8 cellular contexts compared by ENCODE assay signal in the genomic region with DNA sequence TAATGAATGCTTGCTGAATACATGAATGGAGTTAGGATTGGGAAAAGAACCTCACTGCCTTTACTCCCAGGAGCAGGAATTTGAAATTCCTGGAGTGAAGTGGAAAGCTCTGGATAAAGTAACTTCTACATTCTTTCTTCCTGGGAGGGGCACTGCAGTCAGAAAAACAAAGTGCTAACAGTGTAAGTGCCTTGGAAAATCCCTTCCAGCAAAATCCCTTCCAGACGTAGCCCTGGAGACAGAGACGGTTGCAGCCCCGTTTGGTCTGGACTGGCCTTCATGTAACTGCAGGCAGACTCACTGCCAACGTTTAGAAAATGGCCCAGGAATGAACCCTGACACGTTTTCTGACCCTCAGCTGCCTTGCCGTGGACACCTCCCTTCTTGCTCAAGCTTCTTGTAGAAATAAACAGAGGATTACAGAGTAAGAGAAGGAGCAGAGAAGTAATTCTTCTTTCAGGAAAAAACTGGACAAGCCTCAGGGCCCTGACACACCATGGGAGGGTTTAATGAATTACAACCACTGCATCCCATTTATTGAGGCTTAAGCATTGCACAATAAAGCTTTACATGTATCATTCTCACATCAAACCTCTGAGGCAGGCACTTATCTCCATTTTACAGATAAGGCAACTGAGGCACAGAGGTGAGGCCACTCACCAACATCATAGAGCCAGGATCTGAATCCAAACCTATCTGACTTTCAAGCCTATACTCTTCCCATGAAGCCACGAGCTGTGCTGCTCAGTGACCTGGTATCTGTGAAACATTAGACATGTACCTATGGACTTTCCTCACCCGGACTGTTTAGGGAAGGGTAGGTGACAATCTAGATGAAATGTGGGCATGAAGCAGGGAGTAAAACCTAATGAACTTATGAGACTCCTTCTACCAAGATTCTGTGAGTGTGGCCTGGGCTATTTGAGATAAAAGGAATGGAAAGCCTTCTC. TPM values are rescaled to one million over a fixed set of nuclear protein-coding genes. Genes with fewer than 3 reads are reported as not detected.
DNase-seq lines count a peak whose midpoint lies in the region; ATAC-seq, FAIRE-seq and TF ChIP-seq lines count a peak whose summit lies in the region.

No MANE protein-coding gene starts in this region.

- peak overlapping the region; percentile 96 to 100 (median 99) for H3K27ac Mint-ChIP-seq in immature natural killer cell

- H3K4me1 ChIP-seq in HCT116 (ENCODE audit: control insufficient read depth in 1 of 2, insufficient read depth in 2 of 2, low read length in 2 of 2) (peaks cover 67 to 78% of the 10 kb centered on the region in 2 experiments), adrenal gland (replicated peaks in 1 of 2) (peaks cover 59 to 77% of the 10 kb centered on the region in 2 donors), small intestine (ENCODE audit: control insufficient read depth in 2 of 2, insufficient read depth in 1 of 2, low read depth in 1 of 2, low read length in 1 of 2) (peaks cover 2 to 23% of the 10 kb centered on the region in 2 donors)

- no peaks in the 10 kb centered on the region for H3K27me3 ChIP-seq in HCT116 (ENCODE audit: insufficient read depth, low read length)
- no peaks in the 10 kb centered on the region for H3K27me3 ChIP-seq in adrenal gland
- no peaks in the 10 kb centered on the region for H3K27me3 ChIP-seq in small intestine (ENCODE audit: control insufficient read depth in 2 of 2, insufficient read depth in 2 of 2, low read length in 2 of 2)

- H3K79me2 ChIP-seq in HCT116 (ENCODE audit: insufficient read depth, low read length): peaks cover 90% of the 10 kb centered on the region

- peaks cover 18 to 59% (median 52%) of the 10 kb centered on the region in 3 donors for H3K27me3 Mint-ChIP-seq in immature natural killer cell (ENCODE audit: low read depth in 3 of 3)

- no peaks in the 10 kb centered on the region for H4K20me1 ChIP-seq in HCT116 (ENCODE audit: insufficient read depth)

- DNase-seq in HCT116 (ENCODE audit: low read depth, low spot score): no peak
- DNase-seq in adrenal gland: peak in 6 of 7 donors; percentile 54 to 79 (median 72)
- DNase-seq in immature natural killer cell: no peak
- peak; percentile 74 for DNase-seq in small intestine
- DNase-seq in T-helper 9 cell: no peak
- DNase-seq in HuH-7 (ENCODE audit: low spot score): no peak

- H3K4me1 Mint-ChIP-seq in immature natural killer cell: peaks cover 99 to 100% of the 10 kb centered on the region in 2 donors

- no peaks in the 10 kb centered on the region for H3K9me3 Mint-ChIP-seq in immature natural killer cell

- no peak overlapping the region for H2AFZ ChIP-seq in HCT116 (ENCODE audit: low read depth, low read length, poor library complexity, severe bottlenecking)

- CTCF ChIA-PET in HCT116 (lab: Charles Lee): interaction anchor here (1.2 to 2.4 kb wide), 3 partner anchors 24 to 56 kb away, joined by 3 to 7 read pairs (median 4); no protein-coding TSS in a partner anchor

- peak overlapping the region; percentile 29 to 90 (median 88) for H3K4me3 Mint-ChIP-seq in immature natural killer cell

- 21 to 35% (median 29%) methylated on average over 8 of the region's 8 CpGs for WGBS in adrenal gland, 4 donors
- WGBS in small intestine, 3 donors: 18 to 38% (median 37%) methylated on average over 8 of the region's 8 CpGs

- H3K36me3 Mint-ChIP-seq in immature natural killer cell: peaks cover 3 to 9% (median 4%) of the 10 kb centered on the region in 3 donors

- H3K36me3 ChIP-seq in HCT116 (ENCODE audit: control insufficient read depth in 1 of 2, insufficient read depth in 2 of 2, low read length in 2 of 2) (no peaks in the 10 kb centered on the region), adrenal gland (replicated peaks in 1 of 2) (no peaks in the 10 kb centered on the region), small intestine (ENCODE audit: control insufficient read depth in 2 of 2, insufficient read depth in 2 of 2, low read length in 2 of 2) (no peaks in the 10 kb centered on the region)

- H3K4me3 ChIP-seq in HCT116 (replicated peaks in 1 of 2; ENCODE audit: low read depth in 1 of 2, low read length in 2 of 2): peak overlapping the region in 1 of 2 experiments; percentile 51; a peak in 2 of 4 replicates
- no peak overlapping the region for H3K4me3 ChIP-seq in adrenal gland
- no peak overlapping the region for H3K4me3 ChIP-seq in small intestine (ENCODE audit: low read depth in 1 of 2, low read length in 2 of 2)

- BruUV-seq in HCT116 (replicated peaks; lab: Mats Ljungman, UMichigan): no TSS peak

- RAD21 ChIA-PET in HCT116 (lab: Charles Lee; ENCODE audit: low non-redundant PET in 1 of 2, low total read pairs in 2 of 2, uncharacterized antibody in 2 of 2, unreplicated experiment in 2 of 2): interaction anchor here in 1 of 2 experiments (1.2 kb wide), 1 partner anchor 25 kb away, joined by 3 read pairs; no protein-coding TSS in a partner anchor

- no peak for ATAC-seq in HCT116
- ATAC-seq in HG03175 (IDR thresholded peaks at IDR 0.05; ENCODE audit: unreplicated experiment): no peak
- ATAC-seq in HG02852 (IDR thresholded peaks at IDR 0.05; ENCODE audit: unreplicated experiment): no peak

- no peaks in the 10 kb centered on the region for H3K9me2 ChIP-seq in HCT116 (ENCODE audit: insufficient read depth)

- H3K4me2 ChIP-seq in HCT116 (ENCODE audit: low read length): peak overlapping the region; percentile 85

- FAIRE-seq in small intestine (lab: Jason Lieb, UNC): no peak

- H3K9me3 ChIP-seq in HCT116 (ENCODE audit: control insufficient read depth in 1 of 2, insufficient read depth in 1 of 2, low read depth in 1 of 2, low read length in 2 of 2): no peaks in the 10 kb centered on the region
- no peaks in the 10 kb centered on the region for H3K9me3 ChIP-seq in adrenal gland (replicated peaks in 1 of 3)
- no peaks in the 10 kb centered on the region for H3K9me3 ChIP-seq in small intestine (ENCODE audit: control insufficient read depth, low read depth)

- no peak for TF ChIP-seq RAD21 in HCT116 (IDR thresholded peaks at IDR 0.05; ENCODE audit: low read depth)

- H3K27ac ChIP-seq in HCT116 (ENCODE audit: low read depth, low read length): peak overlapping the region; percentile 87
- H3K27ac ChIP-seq in adrenal gland: peak overlapping the region; percentile 17 to 88 (median 44)
- peak overlapping the region in 1 of 2 donors; percentile 79 for H3K27ac ChIP-seq in small intestine (ENCODE audit: low read depth in 1 of 2, low read length in 1 of 2)

- no peak for TF ChIP-seq CTCF in HCT116 (IDR thresholded peaks at IDR 0.05 in 2 of 3, conservative IDR thresholded peaks at IDR 0.05 in 1 of 3; ENCODE audit: borderline replicate concordance in 1 of 3, insufficient read depth in 1 of 3, low read depth in 2 of 3, low read length in 2 of 3)
- no peak for TF ChIP-seq CTCF in adrenal gland (IDR thresholded peaks at IDR 0.05)

- TF ChIP-seq POLR2A in HCT116 (IDR thresholded peaks at IDR 0.05; ENCODE audit: borderline replicate concordance, extremely low read depth, insufficient read depth, insufficient read length) (no peak), adrenal gland (IDR thresholded peaks at IDR 0.05) (peak in 1 of 2 donors; percentile 27)

- POLR2A ChIA-PET in HCT116 (lab: Charles Lee): interaction anchor here (1.1 to 1.3 kb wide), 3 partner anchors 9 to 19 kb away, joined by 3 read pairs; no protein-coding TSS in a partner anchor

- intact Hi-C loops in HCT116 (cut with micrococcal nuclease): loop anchor here (10.0 kb wide), 1 partner anchor 436 kb away; no protein-coding TSS in a partner anchor
- intact Hi-C loops in adrenal gland (cut with DNase I): no loop called here

- peak overlapping the region; percentile 64 for H3K9ac ChIP-seq in HCT116 (ENCODE audit: low read length)

TF ChIP-seq in HCT116, 20 proteins besides CTCF, POLR2A, EP300 and RAD21 (continues in another document):
- no peak for TF ChIP-seq EZH2 (IDR thresholded peaks at IDR 0.05)
- TF ChIP-seq FOSL1 (IDR thresholded peaks at IDR 0.05; ENCODE audit: low read depth): no peak
- TF ChIP-seq CBX3 (IDR thresholded peaks at IDR 0.05; ENCODE audit: low read depth): no peak
- TF ChIP-seq, protein P1, sequence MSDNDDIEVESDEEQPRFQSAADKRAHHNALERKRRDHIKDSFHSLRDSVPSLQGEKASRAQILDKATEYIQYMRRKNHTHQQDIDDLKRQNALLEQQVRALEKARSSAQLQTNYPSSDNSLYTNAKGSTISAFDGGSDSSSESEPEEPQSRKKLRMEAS (IDR thresholded peaks at IDR 0.05): no peak
- TF ChIP-seq YY1 (IDR thresholded peaks at IDR 0.05; ENCODE audit: extremely low read depth, insufficient replicate concordance, low read depth, low read length): no peak
- TF ChIP-seq, protein P2, sequence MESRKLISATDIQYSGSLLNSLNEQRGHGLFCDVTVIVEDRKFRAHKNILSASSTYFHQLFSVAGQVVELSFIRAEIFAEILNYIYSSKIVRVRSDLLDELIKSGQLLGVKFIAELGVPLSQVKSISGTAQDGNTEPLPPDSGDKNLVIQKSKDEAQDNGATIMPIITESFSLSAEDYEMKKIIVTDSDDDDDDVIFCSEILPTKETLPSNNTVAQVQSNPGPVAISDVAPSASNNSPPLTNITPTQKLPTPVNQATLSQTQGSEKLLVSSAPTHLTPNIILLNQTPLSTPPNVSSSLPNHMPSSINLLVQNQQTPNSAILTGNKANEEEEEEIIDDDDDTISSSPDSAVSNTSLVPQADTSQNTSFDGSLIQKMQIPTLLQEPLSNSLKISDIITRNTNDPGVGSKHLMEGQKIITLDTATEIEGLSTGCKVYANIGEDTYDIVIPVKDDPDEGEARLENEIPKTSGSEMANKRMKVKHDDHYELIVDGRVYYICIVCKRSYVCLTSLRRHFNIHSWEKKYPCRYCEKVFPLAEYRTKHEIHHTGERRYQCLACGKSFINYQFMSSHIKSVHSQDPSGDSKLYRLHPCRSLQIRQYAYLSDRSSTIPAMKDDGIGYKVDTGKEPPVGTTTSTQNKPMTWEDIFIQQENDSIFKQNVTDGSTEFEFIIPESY (IDR thresholded peaks at IDR 0.05; ENCODE audit: extremely low read depth, insufficient replicate concordance, low read length): no peak
- TF ChIP-seq TCF7L2 (IDR thresholded peaks at IDR 0.05; ENCODE audit: borderline replicate concordance, extremely low read depth, insufficient read depth, insufficient read length): no peak
- TF ChIP-seq EGR1 (IDR thresholded peaks at IDR 0.05; ENCODE audit: low read depth): no peak
- TF ChIP-seq CEBPB (IDR thresholded peaks at IDR 0.05; ENCODE audit: low read depth): no peak
- TF ChIP-seq ZFX (IDR thresholded peaks at IDR 0.05): no peak

RNA-seq across cellular contexts. Expression of a gene that starts 7.8 kb away (rescaled TPM):
- 12.0 TPM for total RNA-seq in HCT116 (2021; ENCODE audit: unreplicated experiment)
- 12.5 and 13.1 TPM in 2 replicates for polyA plus RNA-seq in HCT116 (2012)
- total RNA-seq in adrenal gland: 10 to 100 TPM; 18.3 to 27.0 (median 21.9) TPM
- polyA plus RNA-seq in adrenal gland: 10 to 100 TPM; 11.4 to 13.1 (median 12.1) TPM
- 10 to 100 TPM; 37.0 to 67.8 (median 53.3) TPM for polyA plus RNA-seq in immature natural killer cell
- polyA plus RNA-seq in small intestine: 1 to 10 TPM in 2 of 3 donors, under 1 TPM in 1; 0.67 to 10.0 (median 1.1) TPM

RNA-seq across cellular contexts. Expression of a gene that starts 23.2 kb away (rescaled TPM):
- total RNA-seq in HCT116 (2021; ENCODE audit: unreplicated experiment) (0.91 TPM), adrenal gland (1 to 10 TPM in 2 of 8 donors, under 1 TPM in 6; 0.11 to 2.9 (median 0.67) TPM)
- 0.42 and 0.92 TPM in 2 replicates for polyA plus RNA-seq in HCT116 (2012)
- polyA plus RNA-seq in adrenal gland (1 to 10 TPM in 2 of 3 donors, under 1 TPM in 1; 0.42 to 1.3 (median 1.1) TPM), immature natural killer cell (not detected), small intestine (under 1 TPM in 2 of 3 donors, not detected in 1; 0.07 to 0.27 TPM)

Comparison
In these comparisons a context has a peak if more than half of its experiments do, and no peak if none do; other contexts are left out.
1. DNase-seq: peak in adrenal gland (6 of 7) and small intestine (single experiment); none in HCT116 (single experiment), immature natural killer cell (0 of 3), T-helper 9 cell (single experiment) and HuH-7 (single experiment).